ENCODE assay signal across 1 cellular context in genomic region chr13:33968520-33969507, GRCh38.
TF ChIP-seq lines count a peak whose summit lies in the region.

No MANE protein-coding gene starts in this region.

TF ChIP-seq in HepG2, 621 proteins besides CTCF, POLR2A, EP300 and RAD21 (continued from another document):
- TF ChIP-seq ZNF770 (CRISPR knock-in tag; IDR thresholded peaks at IDR 0.05) (0 out of 2 replicates have a peak, but pooled peaks have one; percentile 18), HNF1B (CRISPR knock-in tag; IDR thresholded peaks at IDR 0.05) (no peak), ETV5 (CRISPR knock-in tag; IDR thresholded peaks at IDR 0.05; ENCODE audit: borderline replicate concordance) (peak; percentile 44; the same call in 1 of the 2 replicates), RFX1 (IDR thresholded peaks at IDR 0.05) (no peak), U2AF1 (optimal IDR thresholded peaks at IDR 0.05; ENCODE audit: low read depth, low read length) (no peak), ZNF749 (CRISPR knock-in tag; IDR thresholded peaks at IDR 0.05; ENCODE audit: borderline replicate concordance) (no peak; the same call in 1 of the 2 replicates), EZH2 (conservative IDR thresholded peaks at IDR 0.05; ENCODE audit: low read depth, low read length) (no peak), ZNF496 (CRISPR knock-in tag; IDR thresholded peaks at IDR 0.05; ENCODE audit: insufficient replicate concordance) (no peak), IRF1 (CRISPR knock-in tag; IDR thresholded peaks at IDR 0.05; ENCODE audit: low read depth) (no peak), ZNF644 (CRISPR knock-in tag; IDR thresholded peaks at IDR 0.05; ENCODE audit: low read depth) (no peak), ISX (CRISPR knock-in tag; conservative IDR thresholded peaks at IDR 0.05) (no peak), ZNF12 (CRISPR knock-in tag; IDR thresholded peaks at IDR 0.05) (peak; percentile 54; the same call in 1 of the 2 replicates), ZNF724P (CRISPR knock-in tag; IDR thresholded peaks at IDR 0.05; ENCODE audit: borderline replicate concordance) (no peak), ZBTB14 (CRISPR knock-in tag; IDR thresholded peaks at IDR 0.05) (no peak), SMARCE1 (IDR thresholded peaks at IDR 0.05; ENCODE audit: borderline replicate concordance) (no peak), FOXJ3 (CRISPR knock-in tag; IDR thresholded peaks at IDR 0.05; ENCODE audit: borderline replicate concordance) (peak; percentile 90; the same call in 1 of the 2 replicates), NKX3-1 (CRISPR knock-in tag; IDR thresholded peaks at IDR 0.05) (no peak; the same call in 1 of the 2 replicates), HINFP (CRISPR knock-in tag; IDR thresholded peaks at IDR 0.05; ENCODE audit: low read depth) (no peak), NR2F2 (IDR thresholded peaks at IDR 0.05; ENCODE audit: borderline replicate concordance, low read depth) (peak; percentile 67; the same call in 1 of the 2 replicates), HNRNPL (IDR thresholded peaks at IDR 0.05; ENCODE audit: low read depth, low read length) (0 out of 2 replicates have a peak, but pooled peaks have one; percentile 55), ZSCAN9 (CRISPR knock-in tag; IDR thresholded peaks at IDR 0.05; ENCODE audit: borderline replicate concordance) (peak; percentile 67), PHF20 (CRISPR knock-in tag; IDR thresholded peaks at IDR 0.05) (no peak), KAT8 (CRISPR knock-in tag; IDR thresholded peaks at IDR 0.05) (peak; percentile 27; the same call in 1 of the 2 replicates), ZNF629 (CRISPR knock-in tag; conservative IDR thresholded peaks at IDR 0.05) (0 out of 2 replicates have a peak, but pooled peaks have one; percentile 16), TCF12 (IDR thresholded peaks at IDR 0.05) (no peak), TCF12 (CRISPR knock-in tag; IDR thresholded peaks at IDR 0.05) (peak; percentile 88; the same call in 1 of the 2 replicates), MED13 (CRISPR knock-in tag; IDR thresholded peaks at IDR 0.05) (peak; percentile 88; the same call in 1 of the 2 replicates), ZNF660 (CRISPR knock-in tag; IDR thresholded peaks at IDR 0.05; ENCODE audit: borderline replicate concordance, low read depth) (no peak), PAWR (CRISPR knock-in tag; IDR thresholded peaks at IDR 0.05; ENCODE audit: borderline replicate concordance) (no peak), BCLAF1 (IDR thresholded peaks at IDR 0.05) (no peak), ZNF746 (CRISPR knock-in tag; IDR thresholded peaks at IDR 0.05) (peak; percentile 46; the same call in 1 of the 2 replicates)
